In genomic region chr10:75530337-75530736, GRCh38 we compare ENCODE assay signal across 1 cellular context.
TF ChIP-seq lines count a peak whose summit lies in the region.

No MANE protein-coding gene starts in this region.

TF ChIP-seq in HEK293, 187 proteins besides CTCF, POLR2A, EP300 and RAD21 (continued from another document):
- TF ChIP-seq ZNF561 (tag by site-specific recombination; IDR thresholded peaks at IDR 0.05; ENCODE audit: borderline replicate concordance) (0 out of 2 replicates have a peak, but pooled peaks have one; percentile 46), WT1 (tag by site-specific recombination; IDR thresholded peaks at IDR 0.05) (0 out of 2 replicates have a peak, but pooled peaks have one; percentile 49), ZBTB21 (tag by site-specific recombination; IDR thresholded peaks at IDR 0.05) (peak; percentile 67), ZIC2 (tag by site-specific recombination; IDR thresholded peaks at IDR 0.05) (peak; percentile 91), ZBTB1 (tag by site-specific recombination; IDR thresholded peaks at IDR 0.05) (no peak), ZBTB6 (tag by site-specific recombination; IDR thresholded peaks at IDR 0.05) (no peak), ZNF398 (tag by site-specific recombination; IDR thresholded peaks at IDR 0.05) (peak; percentile 80), FEZF1 (tag by site-specific recombination; IDR thresholded peaks at IDR 0.05) (peak; percentile 48; the same call in 1 of the 2 replicates), ZNF660 (tag by site-specific recombination; IDR thresholded peaks at IDR 0.05) (peak; percentile 82; the same call in 1 of the 2 replicates), ZNF629 (tag by site-specific recombination; IDR thresholded peaks at IDR 0.05) (peak; percentile 81)
TF ChIP-seq in HEK293: peak in this region for 21.
